ENCODE assay signal across 10 cellular contexts in genomic region chrX:91414710-91415109, GRCh38. TPM values are rescaled to one million over a fixed set of nuclear protein-coding genes. Genes with fewer than 3 reads are reported as not detected.
A peak's percentile ranks its signal among the peaks of the same experiment; 100 is the strongest.
DNase-seq lines count a peak whose midpoint lies in the region; ATAC-seq, FAIRE-seq and TF ChIP-seq lines count a peak whose summit lies in the region.
"Had no signal": no experiment of that assay in that cellular context is flagged by ENCODE, and none has a peak within 500 bp of the region (broad histone marks: within the 10 kb centered on the region; RNA-seq: fewer than 3 reads in every experiment).

No MANE protein-coding gene starts in this region.

- ATAC-seq in GM19351 (IDR thresholded peaks at IDR 0.05; ENCODE audit: unreplicated experiment) (peak; percentile 73), pancreas (peak in 1 of 4 donors; percentile 39), HG03175 (IDR thresholded peaks at IDR 0.05; ENCODE audit: unreplicated experiment) (no peak), GM18873 (IDR thresholded peaks at IDR 0.05; ENCODE audit: low FRiP score, unreplicated experiment) (no peak)

- intact Hi-C loops in pancreas (cut with DNase I): no loop called here

- no peaks in the 10 kb centered on the region for H3K9me3 ChIP-seq in pancreas

- H3K36me3 ChIP-seq in pancreas: no peaks in the 10 kb centered on the region

- WGBS in pancreas, 2 donors: 14 to 24% methylated on average over 6 of the region's 6 CpGs

- H3K4me1 ChIP-seq in pancreas: no peaks in the 10 kb centered on the region

- peak; percentile 17 for FAIRE-seq in pancreas (lab: Jason Lieb, UNC)
- FAIRE-seq in frontal cortex (lab: Jason Lieb, UNC): no peak

- no peak overlapping the region for H3K27ac ChIP-seq in pancreas

- DNase-seq in NCI-H526 treated with DMSO at 0.1 percent for 48 hours (lab: John Stamatoyannopoulos, UW): peak; percentile 0
- peak; percentile 16 for DNase-seq in epidermal melanocyte (ENCODE audit: insufficient read length, low spot score)
- DNase-seq in pancreas: peak in 1 of 6 donors; percentile 11
- DNase-seq in frontal cortex (ENCODE audit: low spot score in 2 of 2): no peak
- DNase-seq in NCI-H2227 (lab: John Stamatoyannopoulos, UW; ENCODE audit: unreplicated experiment): no peak
- DNase-seq: effector CD4-positive, alpha-beta T cell; T-helper 2 cell had no signal

- TF ChIP-seq CTCF in pancreas (IDR thresholded peaks at IDR 0.05): peak in 3 of 4 donors; percentile 14 to 24 (median 24)

- no peak overlapping the region for H3K4me3 ChIP-seq in pancreas

- H3K27me3 ChIP-seq in pancreas: peaks cover 0 to 4% (median 1%) of the 10 kb centered on the region in 4 donors

RNA-seq across cellular contexts. Expression of gene PABPC5, which starts 19.9 kb away (rescaled TPM):
- total RNA-seq in pancreas: under 1 TPM; 0.09 to 0.41 (median 0.18) TPM
- under 1 TPM; 0.19 to 0.49 TPM for polyA plus RNA-seq in pancreas
- 14.3 TPM for total RNA-seq in frontal cortex

Comparison
In these comparisons a context has a peak if more than half of its experiments do, and no peak if none do; other contexts are left out.
1. DNase-seq: peak in NCI-H526 treated with DMSO at 0.1 percent for 48 hours (single experiment) and epidermal melanocyte (single experiment); none in frontal cortex (0 of 2) and NCI-H2227 (single experiment).
2. RNA of gene PABPC5, which starts 19.9 kb away (total RNA-seq): 14.3 TPM in frontal cortex (single experiment); 0.09 to 0.41 TPM in pancreas; every median in the first group is over 10 times any median in the second.